In genomic region chr16:53848950-53849349, GRCh38 we compare ENCODE assay signal across 1 cellular context.
A peak's percentile ranks its signal among the peaks of the same experiment; 100 is the strongest.
TF ChIP-seq lines count a peak whose summit lies in the region.

No MANE protein-coding gene starts in this region.

TF ChIP-seq in HepG2, 621 proteins besides CTCF, POLR2A, EP300 and RAD21 (continued from another document):
- TF ChIP-seq CC2D1A (CRISPR knock-in tag; IDR thresholded peaks at IDR 0.05) (0 out of 2 replicates have a peak, but pooled peaks have one; percentile 5), LCORL (IDR thresholded peaks at IDR 0.05) (no peak), LCORL (CRISPR knock-in tag; IDR thresholded peaks at IDR 0.05) (peak; percentile 4; the same call in 1 of the 2 replicates), CEBPZ (IDR thresholded peaks at IDR 0.05; ENCODE audit: low read length) (no peak), DPF2 (CRISPR knock-in tag; IDR thresholded peaks at IDR 0.05; ENCODE audit: borderline replicate concordance, low read depth) (0 out of 2 replicates have a peak, but pooled peaks have one; percentile 8), ZNF263 (CRISPR knock-in tag; IDR thresholded peaks at IDR 0.05) (no peak), PHF21A (CRISPR knock-in tag; IDR thresholded peaks at IDR 0.05) (0 out of 2 replicates have a peak, but pooled peaks have one; percentile 6)
- TF ChIP-seq, protein P1, sequence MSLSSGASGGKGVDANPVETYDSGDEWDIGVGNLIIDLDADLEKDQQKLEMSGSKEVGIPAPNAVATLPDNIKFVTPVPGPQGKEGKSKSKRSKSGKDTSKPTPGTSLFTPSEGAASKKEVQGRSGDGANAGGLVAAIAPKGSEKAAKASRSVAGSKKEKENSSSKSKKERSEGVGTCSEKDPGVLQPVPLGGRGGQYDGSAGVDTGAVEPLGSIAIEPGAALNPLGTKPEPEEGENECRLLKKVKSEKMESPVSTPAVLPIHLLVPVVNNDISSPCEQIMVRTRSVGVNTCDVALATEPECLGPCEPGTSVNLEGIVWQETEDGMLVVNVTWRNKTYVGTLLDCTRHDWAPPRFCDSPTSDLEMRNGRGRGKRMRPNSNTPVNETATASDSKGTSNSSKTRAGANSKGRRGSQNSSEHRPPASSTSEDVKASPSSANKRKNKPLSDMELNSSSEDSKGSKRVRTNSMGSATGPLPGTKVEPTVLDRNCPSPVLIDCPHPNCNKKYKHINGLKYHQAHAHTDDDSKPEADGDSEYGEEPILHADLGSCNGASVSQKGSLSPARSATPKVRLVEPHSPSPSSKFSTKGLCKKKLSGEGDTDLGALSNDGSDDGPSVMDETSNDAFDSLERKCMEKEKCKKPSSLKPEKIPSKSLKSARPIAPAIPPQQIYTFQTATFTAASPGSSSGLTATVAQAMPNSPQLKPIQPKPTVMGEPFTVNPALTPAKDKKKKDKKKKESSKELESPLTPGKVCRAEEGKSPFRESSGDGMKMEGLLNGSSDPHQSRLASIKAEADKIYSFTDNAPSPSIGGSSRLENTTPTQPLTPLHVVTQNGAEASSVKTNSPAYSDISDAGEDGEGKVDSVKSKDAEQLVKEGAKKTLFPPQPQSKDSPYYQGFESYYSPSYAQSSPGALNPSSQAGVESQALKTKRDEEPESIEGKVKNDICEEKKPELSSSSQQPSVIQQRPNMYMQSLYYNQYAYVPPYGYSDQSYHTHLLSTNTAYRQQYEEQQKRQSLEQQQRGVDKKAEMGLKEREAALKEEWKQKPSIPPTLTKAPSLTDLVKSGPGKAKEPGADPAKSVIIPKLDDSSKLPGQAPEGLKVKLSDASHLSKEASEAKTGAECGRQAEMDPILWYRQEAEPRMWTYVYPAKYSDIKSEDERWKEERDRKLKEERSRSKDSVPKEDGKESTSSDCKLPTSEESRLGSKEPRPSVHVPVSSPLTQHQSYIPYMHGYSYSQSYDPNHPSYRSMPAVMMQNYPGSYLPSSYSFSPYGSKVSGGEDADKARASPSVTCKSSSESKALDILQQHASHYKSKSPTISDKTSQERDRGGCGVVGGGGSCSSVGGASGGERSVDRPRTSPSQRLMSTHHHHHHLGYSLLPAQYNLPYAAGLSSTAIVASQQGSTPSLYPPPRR (CRISPR knock-in tag; IDR thresholded peaks at IDR 0.05; ENCODE audit: borderline replicate concordance): 0 out of 2 replicates have a peak, but pooled peaks have one; percentile 4
